Comparison of ENCODE assay signal across 8 cellular contexts in the genomic region with DNA sequence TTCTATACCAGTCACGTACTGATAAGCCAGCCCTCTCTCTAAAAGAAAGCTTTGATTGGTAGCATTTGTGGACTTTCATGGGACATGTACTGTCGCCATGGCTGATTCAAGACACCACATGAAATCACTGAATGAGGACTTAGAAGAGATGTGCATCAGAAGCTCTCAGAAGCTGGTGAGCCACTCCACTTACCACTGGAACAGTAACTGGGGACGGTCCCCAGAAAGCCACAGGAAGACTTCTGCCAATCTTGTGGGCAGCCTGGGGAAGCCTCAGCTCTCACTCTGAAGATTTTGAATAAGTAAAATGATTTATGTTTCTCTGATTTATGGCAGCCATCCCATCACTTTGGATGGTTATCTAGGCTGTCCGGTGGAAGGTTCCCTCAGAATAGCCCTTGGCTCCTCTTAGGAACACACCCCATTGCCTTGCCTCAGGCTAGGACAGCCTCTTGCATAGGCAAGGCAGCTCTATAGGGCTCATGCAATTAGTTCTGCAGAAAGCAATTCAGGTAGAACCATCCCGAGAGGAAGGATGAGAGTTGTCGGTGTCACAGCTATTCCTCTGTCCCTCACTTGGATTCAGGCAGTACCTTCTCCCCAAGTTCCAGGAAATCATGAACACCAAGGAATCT.
A peak's percentile ranks its signal among the peaks of the same experiment; 100 is the strongest.
DNase-seq lines count a peak whose midpoint lies in the region; ATAC-seq lines count a peak whose summit lies in the region.
"Had no signal": no experiment of that assay in that cellular context is flagged by ENCODE, and none has a peak within 500 bp of the region (broad histone marks: within the 10 kb centered on the region; RNA-seq: fewer than 3 reads in every experiment).

No MANE protein-coding gene starts in this region.

- in situ Hi-C loops in ACHN (cut with HindIII; ENCODE audit: low pct_ligation_motif_present, low pct_unique_long_range_greater_than_20kb, low sequenced_read_pairs): no loop called here

- DNase-seq in stimulated activated CD4-positive, alpha-beta T cell treated with anti-CD3 and anti-CD28 coated beads, Interleukin-12 subunit alpha, Interleukin-12 subunit beta, amount 100 ng/mL, for 24 hours (ENCODE audit: low read depth in 2 of 2): peak; percentile 34 to 63
- DNase-seq in ACHN (no peak), NCI-H1436 treated with DMSO at 0.1 percent for 48 hours (lab: John Stamatoyannopoulos, UW) (no peak), NCI-H345 (lab: John Stamatoyannopoulos, UW) (no peak)
- DNase-seq: erythroblast, NCI-H2081 had no signal

- ATAC-seq in GM19328 (IDR thresholded peaks at IDR 0.05; ENCODE audit: unreplicated experiment) (peak; percentile 57), HG03442 (IDR thresholded peaks at IDR 0.05; ENCODE audit: unreplicated experiment) (peak; percentile 92)

Comparison
In these comparisons a context has a peak if more than half of its experiments do, and no peak if none do; other contexts are left out.
1. DNase-seq: peak in stimulated activated CD4-positive, alpha-beta T cell treated with anti-CD3 and anti-CD28 coated beads, Interleukin-12 subunit alpha, Interleukin-12 subunit beta, amount 100 ng/mL, for 24 hours (2 of 2); none in ACHN (single experiment), NCI-H1436 treated with DMSO at 0.1 percent for 48 hours (single experiment) and NCI-H345 (single experiment).